In genomic region chr14:103100281-103101121, GRCh38 we compare ENCODE assay signal across 15 cellular contexts.
DNase-seq lines count a peak whose midpoint lies in the region; ATAC-seq and FAIRE-seq lines count a peak whose summit lies in the region.
"Had no signal": no experiment of that assay in that cellular context is flagged by ENCODE, and none has a peak within 500 bp of the region (broad histone marks: within the 10 kb centered on the region; RNA-seq: fewer than 3 reads in every experiment).

No MANE protein-coding gene starts in this region.

- peak; percentile 65 for DNase-seq in GM19239 (ENCODE audit: insufficient read length, low spot score)
- peak; percentile 89 for DNase-seq in left kidney (ENCODE audit: low read depth, low spot score)
- no peak for DNase-seq in NCI-H2171 (lab: John Stamatoyannopoulos, UW)
- DNase-seq in inferior parietal cortex (ENCODE audit: extremely low spot score) = no peak
- DNase-seq in stimulated activated CD4-positive, alpha-beta T cell treated with anti-CD3 and anti-CD28 coated beads, Interleukin-4, amount 100 ng/mL, for 1 hour = no peak
- no peak for DNase-seq in anterior cingulate cortex (lab: John Stamatoyannopoulos, UW)
- DNase-seq: activated CD4-positive, alpha-beta T cell treated with anti-CD3 and anti-CD28 coated beads for 36 hours; hippocampal formation; naive B cell; NCI-H774; testis had no signal

- H3K9ac ChIP-seq in BLaER1 = no peak overlapping the region

- H3K4me2 ChIP-seq in BLaER1 = peak overlapping the region; percentile 23; the same call in 1 of the 2 replicates

- FAIRE-seq in GM19239 (lab: Jason Lieb, UNC) = peak; percentile 21

- no peaks in the 10 kb centered on the region for H3K9me3 ChIP-seq in BLaER1
- H3K9me3 ChIP-seq: left lung, testis had no signal

- ATAC-seq in HG03175 (IDR thresholded peaks at IDR 0.05; ENCODE audit: unreplicated experiment) = peak; percentile 73
- ATAC-seq: activated CD4-positive, alpha-beta T cell treated with anti-CD3 and anti-CD28 coated beads for 36 hours; activated naive CD4-positive, alpha-beta T cell treated with anti-CD3 and anti-CD28 coated beads, Interleukin-2, amount 50 U/mL, for 72 hours; left lung had no signal

- H3K27me3 ChIP-seq in BLaER1 = peaks cover 53% of the 10 kb centered on the region
- H3K27me3 ChIP-seq: testis had no signal

- H4K20me1 ChIP-seq in BLaER1 = peaks cover 23% of the 10 kb centered on the region

- H3K36me3 ChIP-seq in BLaER1 = no peaks in the 10 kb centered on the region
- H3K36me3 ChIP-seq: left lung had no signal

- peaks cover 47% of the 10 kb centered on the region for H3K4me1 ChIP-seq in BLaER1

- H3K27ac ChIP-seq in BLaER1 = no peak overlapping the region
- H3K27ac ChIP-seq: left lung, testis had no signal

- H3K4me3 ChIP-seq in BLaER1 = no peak overlapping the region
- H3K4me3 ChIP-seq: left lung, testis had no signal

Comparison
In these comparisons a context has a peak if more than half of its experiments do, and no peak if none do; other contexts are left out.
1. DNase-seq: peak in GM19239 (single experiment) and left kidney (single experiment); none in NCI-H2171 (single experiment), inferior parietal cortex (single experiment), stimulated activated CD4-positive, alpha-beta T cell treated with anti-CD3 and anti-CD28 coated beads, Interleukin-4, amount 100 ng/mL, for 1 hour (single experiment) and anterior cingulate cortex (0 of 58).